Comparison of ENCODE assay signal across 33 cellular contexts in genomic region chr2:178997477-178997876, GRCh38. TPM values are rescaled to one million over a fixed set of nuclear protein-coding genes. Genes with fewer than 3 reads are reported as not detected.
"Had no signal": no experiment of that assay in that cellular context is flagged by ENCODE, and none has a peak within 500 bp of the region (broad histone marks: within the 10 kb centered on the region; RNA-seq: fewer than 3 reads in every experiment).

No MANE protein-coding gene starts in this region.

- ATAC-seq: left colon, left lung, lower lobe of right lung, mucosa of descending colon, natural killer cell, right cardiac atrium, sciatic nerve had no signal

- H3K4me3 ChIP-seq: left lung, lower lobe of right lung, mucosa of descending colon, neural progenitor cell, ovary, prostate gland, spleen, testis, thyroid gland, transverse colon, upper lobe of left lung, vagina had no signal

- H3K4me2 ChIP-seq: neural progenitor cell had no signal

- H3K27me3 Mint-ChIP-seq: stimulated activated naive CD8-positive, alpha-beta T cell treated with anti-CD3 and anti-CD28 coated beads, Interleukin-15, amount 100 ng/mL, for 72 hours had no signal

- H3K9me3 Mint-ChIP-seq: stimulated activated effector memory CD8-positive, alpha-beta T cell treated with anti-CD3 and anti-CD28 coated beads, Interleukin-12 subunit alpha, Interleukin-12 subunit beta, amount 100 ng/mL, for 72 hours had no signal

- H3K4me3 Mint-ChIP-seq: immature natural killer cell; natural killer cell; nephron progenitor cell; neural progenitor cell; stimulated activated effector memory CD8-positive, alpha-beta T cell treated with anti-CD3 and anti-CD28 coated beads, Interleukin-12 subunit alpha, Interleukin-12 subunit beta, amount 100 ng/mL, for 72 hours; stimulated activated naive CD8-positive, alpha-beta T cell treated with anti-CD3 and anti-CD28 coated beads, Interleukin-15, amount 100 ng/mL, for 72 hours had no signal

- H3K36me3 Mint-ChIP-seq: immature natural killer cell; natural killer cell; neural progenitor cell; stimulated activated effector memory CD8-positive, alpha-beta T cell treated with anti-CD3 and anti-CD28 coated beads, Interleukin-12 subunit alpha, Interleukin-12 subunit beta, amount 100 ng/mL, for 72 hours had no signal

- H3K36me3 ChIP-seq: left lung, lower lobe of right lung, neural progenitor cell, neutrophil, ovary, prostate gland, spleen, thyroid gland, transverse colon, upper lobe of left lung, vagina had no signal

- H3K4me1 Mint-ChIP-seq: natural killer cell; nephron progenitor cell; neural progenitor cell; stimulated activated effector memory CD8-positive, alpha-beta T cell treated with anti-CD3 and anti-CD28 coated beads, Interleukin-12 subunit alpha, Interleukin-12 subunit beta, amount 100 ng/mL, for 72 hours had no signal

- H2AFZ ChIP-seq: neural progenitor cell had no signal

- H3K9ac ChIP-seq: neural progenitor cell had no signal

- H3K9me3 ChIP-seq: lower lobe of right lung, mucosa of descending colon, neutrophil, ovary, prostate gland, testis, thyroid gland, transverse colon, upper lobe of left lung, vagina had no signal

- H3K4me1 ChIP-seq: left lung, lower lobe of right lung, prostate gland, testis, thyroid gland, transverse colon, upper lobe of left lung, vagina had no signal

- H3K27ac ChIP-seq: left lung, lower lobe of right lung, neural progenitor cell, neutrophil, ovary, prostate gland, spleen, thyroid gland, transverse colon, upper lobe of left lung, vagina had no signal

- FAIRE-seq: islet of Langerhans, kidney, small intestine had no signal

- H3K27me3 ChIP-seq: left lung, neural progenitor cell, neutrophil, ovary, spleen, testis, thyroid gland, transverse colon, upper lobe of left lung, vagina had no signal

- H3K27ac Mint-ChIP-seq: natural killer cell; nephron progenitor cell; neural progenitor cell; stimulated activated effector memory CD8-positive, alpha-beta T cell treated with anti-CD3 and anti-CD28 coated beads, Interleukin-12 subunit alpha, Interleukin-12 subunit beta, amount 100 ng/mL, for 72 hours; stimulated activated naive CD8-positive, alpha-beta T cell treated with anti-CD3 and anti-CD28 coated beads, Interleukin-15, amount 100 ng/mL, for 72 hours had no signal

- DNase-seq: hypothalamus; kidney; left colon; left lung; lower lobe of right lung; mammary epithelial cell; midbrain; mucosa of descending colon; natural killer cell; nephron progenitor cell; occipital lobe; ovary; posterior cingulate gyrus; retina; right cardiac atrium; small intestine; spleen; stimulated activated CD4-positive, alpha-beta T cell treated with anti-CD3 and anti-CD28 coated beads, Interleukin-4, amount 100 ng/mL, for 24 hours; stimulated activated naive CD4-positive, alpha-beta T cell treated with Interleukin-2 at 50 U/mL for 16 hours; stimulated activated naive CD8-positive, alpha-beta T cell treated with anti-CD3 and anti-CD28 coated beads, Interleukin-15, amount 100 ng/mL, for 72 hours; substantia nigra; testis; thyroid gland; transverse colon; upper lobe of left lung had no signal

RNA-seq across cellular contexts. Expression of gene CCDC141, which starts 52.5 kb away (rescaled TPM):
- total RNA-seq: mammary epithelial cell had no signal
